ENCODE assay signal across 8 cellular contexts in genomic region chr16:74034862-74035261, GRCh38.
DNase-seq lines count a peak whose midpoint lies in the region; ATAC-seq and TF ChIP-seq lines count a peak whose summit lies in the region.
"Had no signal": no experiment of that assay in that cellular context is flagged by ENCODE, and none has a peak within 500 bp of the region (broad histone marks: within the 10 kb centered on the region; RNA-seq: fewer than 3 reads in every experiment).

No MANE protein-coding gene starts in this region.

- TF ChIP-seq CTCF in Loucy (conservative IDR thresholded peaks at IDR 0.05; ENCODE audit: low read length) (peak; percentile 74), mammary epithelial cell (conservative IDR thresholded peaks at IDR 0.05 in 1 of 2, IDR thresholded peaks at IDR 0.05 in 1 of 2; ENCODE audit: extremely low read depth in 1 of 2, insufficient read depth in 1 of 2, low read depth in 1 of 2, low read length in 2 of 2) (peak; percentile 30 to 44), neural cell (IDR thresholded peaks at IDR 0.05; ENCODE audit: poor library complexity, severe bottlenecking) (peak; percentile 83)

- DNase-seq in ELR (ENCODE audit: low read depth): peak; percentile 20
- DNase-seq in mammary epithelial cell: peak; percentile 6
- DNase-seq in sciatic nerve (ENCODE audit: low spot score): no peak
- no peak for DNase-seq in NCI-H226
- no peak for DNase-seq in stimulated activated CD4-positive, alpha-beta T cell treated with anti-CD3 and anti-CD28 coated beads, Interleukin-12 subunit alpha, Interleukin-12 subunit beta, amount 100 ng/mL, for 4 hours

- dilution Hi-C loops in mammary epithelial cell (cut with HindIII; ENCODE audit: low sequenced_read_pairs): no loop called here

- H2AFZ ChIP-seq in Loucy (ENCODE audit: low read length) (peak overlapping the region; percentile 80), mammary epithelial cell (ENCODE audit: low read depth, low read length) (no peak overlapping the region), neural cell (ENCODE audit: low read depth, low read length) (no peak overlapping the region)

- H3K4me1 ChIP-seq in Loucy (ENCODE audit: insufficient read depth, low read length, poor library complexity, severe bottlenecking): peaks cover 19% of the 10 kb centered on the region
- no peaks in the 10 kb centered on the region for H3K4me1 ChIP-seq in mammary epithelial cell (ENCODE audit: insufficient read depth, low read length)
- H3K4me1 ChIP-seq: adrenal gland had no signal

- TF ChIP-seq EP300 in neural cell (conservative IDR thresholded peaks at IDR 0.05; ENCODE audit: poor library complexity, severe bottlenecking): no peak

- no peaks in the 10 kb centered on the region for H3K9me2 ChIP-seq in Loucy (replicated peaks; ENCODE audit: low read depth, low read length)
- no peaks in the 10 kb centered on the region for H3K9me2 ChIP-seq in neural cell (ENCODE audit: insufficient read depth, low read length)

- H3K4me2 ChIP-seq in Loucy (ENCODE audit: low read depth, low read length, poor library complexity, severe bottlenecking): peak overlapping the region; percentile 36
- no peak overlapping the region for H3K4me2 ChIP-seq in mammary epithelial cell (ENCODE audit: insufficient read depth, low read depth, low read length)
- H3K4me2 ChIP-seq in neural cell (ENCODE audit: low read length): peak overlapping the region; percentile 28

- H3K9ac ChIP-seq in Loucy (ENCODE audit: low read depth, low read length, poor library complexity, severe bottlenecking) (peak overlapping the region; percentile 34), mammary epithelial cell (ENCODE audit: insufficient read depth, low read length) (no peak overlapping the region), neural cell (ENCODE audit: low read length) (peak overlapping the region; percentile 53)

- H3K27me3 ChIP-seq in Loucy (ENCODE audit: insufficient read depth, low read length, poor library complexity, severe bottlenecking): no peaks in the 10 kb centered on the region
- peaks cover 2% of the 10 kb centered on the region for H3K27me3 ChIP-seq in mammary epithelial cell (ENCODE audit: insufficient read depth, low read length)
- no peaks in the 10 kb centered on the region for H3K27me3 ChIP-seq in neural cell (ENCODE audit: insufficient read depth, low read depth, low read length)
- H3K27me3 ChIP-seq: adrenal gland had no signal

- H3K36me3 ChIP-seq in Loucy (ENCODE audit: insufficient read depth, low read length) (no peaks in the 10 kb centered on the region), mammary epithelial cell (ENCODE audit: insufficient read depth, low read length) (no peaks in the 10 kb centered on the region), neural cell (ENCODE audit: insufficient read depth, low read length) (no peaks in the 10 kb centered on the region)
- H3K36me3 ChIP-seq: adrenal gland had no signal

- H3K27ac ChIP-seq in mammary epithelial cell (ENCODE audit: insufficient read depth, low read depth, low read length) (no peak overlapping the region), neural cell (ENCODE audit: low read length) (peak overlapping the region; percentile 77)
- H3K27ac ChIP-seq: adrenal gland had no signal

- ATAC-seq in sciatic nerve: no peak

- intact Hi-C loops in mammary epithelial cell (cut with micrococcal nuclease): loop anchor here (5.0 kb wide), 1 partner anchor 1533 kb away; no protein-coding TSS in a partner anchor
- intact Hi-C loops in sciatic nerve (cut with DNase I): no loop called here

- 19% methylated on average over 4 of the region's 4 CpGs for WGBS in mammary epithelial cell (ENCODE audit: low coverage, missing lambda C conversion rate)

- CTCF ChIA-PET in mammary epithelial cell (lab: Charles Lee; ENCODE audit: low non-redundant PET): interaction anchor here (0.6 kb wide), 1 partner anchor 238 kb away, joined by 7 read pairs; no protein-coding TSS in a partner anchor

- no peaks in the 10 kb centered on the region for H3F3A ChIP-seq in Loucy (ENCODE audit: low read depth)
- H3F3A ChIP-seq in neural cell (ENCODE audit: insufficient read depth, low read length, poor library complexity, severe bottlenecking): peaks cover 12% of the 10 kb centered on the region

- in situ Hi-C loops in mammary epithelial cell (cut with MboI; ENCODE audit: low sequenced_read_pairs in 2 of 2): no loop called here

- no peak overlapping the region for H3K4me3 ChIP-seq in Loucy (ENCODE audit: low read length, poor library complexity, severe bottlenecking)
- H3K4me3 ChIP-seq in mammary epithelial cell (replicated peaks in 1 of 3; ENCODE audit: insufficient read depth in 1 of 3, low read depth in 2 of 3, low read length in 3 of 3): no peak overlapping the region
- no peak overlapping the region for H3K4me3 ChIP-seq in neural cell (ENCODE audit: low read length)
- H3K4me3 ChIP-seq: adrenal gland had no signal

- no peaks in the 10 kb centered on the region for H4K20me1 ChIP-seq in Loucy (ENCODE audit: insufficient read depth, low read length, poor library complexity, severe bottlenecking)
- no peaks in the 10 kb centered on the region for H4K20me1 ChIP-seq in mammary epithelial cell (ENCODE audit: insufficient read depth, low read length)
- no peaks in the 10 kb centered on the region for H4K20me1 ChIP-seq in neural cell (ENCODE audit: insufficient read depth)

- no TSS peak for BruUV-seq in mammary epithelial cell (replicated peaks; lab: Mats Ljungman, UMichigan)

- H3K79me2 ChIP-seq in Loucy (ENCODE audit: insufficient read depth, low read length): no peaks in the 10 kb centered on the region
- no peaks in the 10 kb centered on the region for H3K79me2 ChIP-seq in mammary epithelial cell (ENCODE audit: insufficient read depth, low read length)
- peaks cover 32% of the 10 kb centered on the region for H3K79me2 ChIP-seq in neural cell (replicated peaks; ENCODE audit: insufficient read depth, low read length)

- H3K9me3 ChIP-seq in Loucy (ENCODE audit: insufficient read depth, low read depth, low read length): no peaks in the 10 kb centered on the region
- no peaks in the 10 kb centered on the region for H3K9me3 ChIP-seq in mammary epithelial cell (replicated peaks; ENCODE audit: insufficient read depth, low read length)
- H3K9me3 ChIP-seq in neural cell (ENCODE audit: low read length): no peaks in the 10 kb centered on the region
- H3K9me3 ChIP-seq: adrenal gland had no signal

- peak; percentile 87 for TF ChIP-seq RAD21 in neural cell (conservative IDR thresholded peaks at IDR 0.05)

TF ChIP-seq in neural cell, 6 proteins besides CTCF, POLR2A, EP300 and RAD21:
- TF ChIP-seq SMC3 (conservative IDR thresholded peaks at IDR 0.05; ENCODE audit: poor library complexity) (peak; percentile 80), MXI1 (conservative IDR thresholded peaks at IDR 0.05; ENCODE audit: poor library complexity, severe bottlenecking) (no peak)

Comparison
In these comparisons a context has a peak if more than half of its experiments do, and no peak if none do; other contexts are left out.
1. DNase-seq: peak in ELR (single experiment) and mammary epithelial cell (single experiment); none in sciatic nerve (single experiment), NCI-H226 (single experiment) and stimulated activated CD4-positive, alpha-beta T cell treated with anti-CD3 and anti-CD28 coated beads, Interleukin-12 subunit alpha, Interleukin-12 subunit beta, amount 100 ng/mL, for 4 hours (single experiment).
2. Peak in every context shown above with its lines, with median percentiles within 50 percentile points of each other: CTCF ChIP-seq.